In the genomic region with DNA sequence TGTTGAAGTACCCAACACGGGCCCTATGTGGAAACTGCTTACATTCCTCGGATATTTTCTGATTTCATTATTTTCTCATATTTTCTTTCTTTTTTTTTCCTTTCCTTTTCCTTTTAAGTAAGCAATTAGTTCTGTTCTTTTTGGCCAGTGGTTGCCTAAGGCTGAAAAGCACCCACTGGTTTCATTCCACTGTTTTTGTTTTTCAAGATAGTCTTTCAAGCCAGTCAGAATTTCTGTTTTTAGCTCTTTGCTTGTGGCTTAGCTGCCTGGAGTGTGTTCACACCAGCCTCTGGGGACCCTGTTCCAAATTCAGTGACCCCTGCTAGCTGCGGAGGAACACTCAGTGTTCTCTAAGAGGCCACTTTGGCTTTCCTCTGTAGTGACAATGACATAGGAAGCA, we compare ENCODE assay signal across 16 cellular contexts.
A peak's percentile ranks its signal among the peaks of the same experiment; 100 is the strongest.
DNase-seq lines count a peak whose midpoint lies in the region; ATAC-seq and TF ChIP-seq lines count a peak whose summit lies in the region.
"Had no signal": no experiment of that assay in that cellular context is flagged by ENCODE, and none has a peak within 500 bp of the region (broad histone marks: within the 10 kb centered on the region; RNA-seq: fewer than 3 reads in every experiment).

No MANE protein-coding gene starts in this region.

- ATAC-seq in HG02981 (IDR thresholded peaks at IDR 0.05; ENCODE audit: unreplicated experiment) (no peak), HG03280 (IDR thresholded peaks at IDR 0.05; ENCODE audit: unreplicated experiment) (no peak)
- ATAC-seq: activated CD8-positive, alpha-beta T cell treated with anti-CD3 and anti-CD28 coated beads, Interleukin-2, amount 10 ng/mL, durations not matched to agents 7 days and 5 days; K562 had no signal

- DNase-seq in PC-9 (no peak), esophagus squamous epithelium (lab: John Stamatoyannopoulos, UW) (no peak), type B pancreatic cell (ENCODE audit: extremely low spot score, unreplicated experiment) (no peak), superior temporal gyrus (ENCODE audit: extremely low spot score) (no peak), HT-29 (ENCODE audit: low spot score) (no peak)
- DNase-seq: activated CD8-positive, alpha-beta T cell treated with anti-CD3 and anti-CD28 coated beads, Interleukin-2, amount 10 ng/mL, durations not matched to agents 7 days and 5 days; activated naive CD4-positive, alpha-beta T cell treated with anti-CD3 and anti-CD28 coated beads, Interleukin-2, amount 10 ng/mL, durations not matched to agents 7 days and 5 days; COR-L47; left lung; SHP77; stimulated activated CD4-positive, alpha-beta T cell treated with anti-CD3 and anti-CD28 coated beads, Interleukin-4, amount 100 ng/mL, for 4 hours; stimulated activated naive CD4-positive, alpha-beta T cell had no signal

- no peak for TF ChIP-seq CTCF in PC-9 (conservative IDR thresholded peaks at IDR 0.05)
- TF ChIP-seq CTCF in esophagus squamous epithelium (IDR thresholded peaks at IDR 0.05) = no peak
- no peak for TF ChIP-seq CTCF in nephron (IDR thresholded peaks at IDR 0.05; ENCODE audit: unreplicated experiment in 3 of 3)
- TF ChIP-seq CTCF in type B pancreatic cell (conservative IDR thresholded peaks at IDR 0.05) = no peak

- H3K27ac ChIP-seq in PC-9 (peak overlapping the region; percentile 95), esophagus squamous epithelium (peak overlapping the region; percentile 22 to 85 (median 80))

- H3K27ac Mint-ChIP-seq in nephron (peak overlapping the region; percentile 91), type B pancreatic cell (peak overlapping the region; percentile 87)
- H3K27ac Mint-ChIP-seq: activated CD8-positive, alpha-beta T cell treated with anti-CD3 and anti-CD28 coated beads, Interleukin-2, amount 10 ng/mL, durations not matched to agents 7 days and 5 days; activated naive CD4-positive, alpha-beta T cell treated with anti-CD3 and anti-CD28 coated beads, Interleukin-2, amount 10 ng/mL, durations not matched to agents 7 days and 5 days had no signal

- H3K36me3 ChIP-seq in PC-9 (ENCODE audit: low read depth) (0 out of 2 replicates have a peak, but pooled peaks cover 12% of the 10 kb centered on the region), esophagus squamous epithelium (peaks cover 0 to 11% (median 0%) of the 10 kb centered on the region in 3 donors)

- POLR2A ChIA-PET in PC-9 (lab: Charles Lee; ENCODE audit: unreplicated experiment) = no interaction called here

- no peak for TF ChIP-seq POLR2A in esophagus squamous epithelium (IDR thresholded peaks at IDR 0.05)

- H3K4me1 ChIP-seq in PC-9 (replicated peaks; ENCODE audit: insufficient read depth) = peaks cover 81% of the 10 kb centered on the region
- peaks cover 0 to 77% (median 51%) of the 10 kb centered on the region in 3 donors for H3K4me1 ChIP-seq in esophagus squamous epithelium

- H3K9me3 Mint-ChIP-seq in nephron (no peaks in the 10 kb centered on the region), type B pancreatic cell (no peaks in the 10 kb centered on the region)
- H3K9me3 Mint-ChIP-seq: activated naive CD4-positive, alpha-beta T cell treated with anti-CD3 and anti-CD28 coated beads, Interleukin-2, amount 10 ng/mL, durations not matched to agents 7 days and 5 days had no signal

- intact Hi-C loops in PC-9 (cut with micrococcal nuclease; ENCODE audit: unreplicated experiment) (loop anchor here (1.0 to 2.0 kb wide), 2 partner anchors 8 to 55 kb away; no protein-coding TSS in a partner anchor), esophagus squamous epithelium (cut with DNase I) (no loop called here)

- H3K4me1 Mint-ChIP-seq in nephron (peaks cover 78% of the 10 kb centered on the region), type B pancreatic cell (ENCODE audit: unreplicated experiment) (peaks cover 38% of the 10 kb centered on the region)
- H3K4me1 Mint-ChIP-seq: activated naive CD4-positive, alpha-beta T cell treated with anti-CD3 and anti-CD28 coated beads, Interleukin-2, amount 10 ng/mL, durations not matched to agents 7 days and 5 days had no signal

- H4K20me1 ChIP-seq in PC-9 (ENCODE audit: insufficient read depth) = no peaks in the 10 kb centered on the region

- CTCF ChIA-PET in PC-9 (lab: Charles Lee) = interaction anchor here (0.7 kb wide), 1 partner anchor 123 kb away, joined by 3 read pairs; no protein-coding TSS in a partner anchor

- H3K4me2 ChIP-seq in PC-9 = peak overlapping the region; percentile 87

- peaks cover 21% of the 10 kb centered on the region for H3F3A ChIP-seq in PC-9 (ENCODE audit: insufficient read depth, low read depth)

- H3K4me3 ChIP-seq in PC-9 = no peak overlapping the region
- H3K4me3 ChIP-seq in esophagus squamous epithelium = no peak overlapping the region
- H3K4me3 ChIP-seq: K562, left lung had no signal

- H3K27me3 Mint-ChIP-seq in nephron (ENCODE audit: low read depth) (peaks cover 3% of the 10 kb centered on the region), type B pancreatic cell (peaks cover 3% of the 10 kb centered on the region)

- BruUV-seq in PC-9 (replicated peaks; lab: Mats Ljungman, UMichigan) = no TSS peak

- WGBS in esophagus squamous epithelium, 2 donors = 67 to 76% methylated on average over 2 to 3 of the region's 3 CpGs

- H3K36me3 Mint-ChIP-seq in nephron (ENCODE audit: low read depth) = peaks cover 44% of the 10 kb centered on the region
- H3K36me3 Mint-ChIP-seq in type B pancreatic cell = peaks cover 24% of the 10 kb centered on the region
- H3K36me3 Mint-ChIP-seq: activated naive CD4-positive, alpha-beta T cell treated with anti-CD3 and anti-CD28 coated beads, Interleukin-2, amount 10 ng/mL, durations not matched to agents 7 days and 5 days had no signal

- H3K4me3 Mint-ChIP-seq in nephron (no peak overlapping the region), type B pancreatic cell (no peak overlapping the region)
- H3K4me3 Mint-ChIP-seq: activated CD8-positive, alpha-beta T cell treated with anti-CD3 and anti-CD28 coated beads, Interleukin-2, amount 10 ng/mL, durations not matched to agents 7 days and 5 days; activated naive CD4-positive, alpha-beta T cell treated with anti-CD3 and anti-CD28 coated beads, Interleukin-2, amount 10 ng/mL, durations not matched to agents 7 days and 5 days had no signal

- no peak overlapping the region for H2AFZ ChIP-seq in PC-9

- peaks cover 18% of the 10 kb centered on the region; the same call in 1 of the 2 replicates for H3K79me2 ChIP-seq in PC-9 (ENCODE audit: low read depth)

- H3K9me3 ChIP-seq in PC-9 (ENCODE audit: insufficient read depth, low read depth) (no peaks in the 10 kb centered on the region), esophagus squamous epithelium (no peaks in the 10 kb centered on the region)
- H3K9me3 ChIP-seq: left lung had no signal

- H3K27me3 ChIP-seq in PC-9 (ENCODE audit: insufficient read depth, low read depth) (no peaks in the 10 kb centered on the region), esophagus squamous epithelium (no peaks in the 10 kb centered on the region)
- H3K27me3 ChIP-seq: left lung had no signal

- H3K9me2 ChIP-seq in PC-9 (ENCODE audit: insufficient read depth) = no peaks in the 10 kb centered on the region
